In the genomic region with DNA sequence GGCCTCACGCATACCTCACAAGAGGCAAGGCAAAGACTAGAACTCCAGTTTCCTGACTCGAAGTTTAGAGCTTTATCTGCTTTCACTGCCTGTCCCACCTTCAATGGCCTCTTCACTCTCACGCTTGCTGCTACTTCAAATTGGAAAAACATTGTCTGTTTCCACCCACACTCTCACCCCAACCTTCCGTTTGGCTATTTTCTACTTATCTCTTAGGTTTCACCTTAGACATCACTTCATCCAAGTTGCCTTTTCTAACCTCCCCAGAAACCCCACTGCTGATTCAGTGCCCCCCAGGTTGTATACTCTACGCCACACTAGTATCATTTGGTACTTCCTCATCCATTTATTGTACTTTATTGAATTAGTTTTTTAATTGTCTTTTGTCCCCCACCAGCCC, we compare ENCODE assay signal across 19 cellular contexts. TPM values are rescaled to one million over a fixed set of nuclear protein-coding genes. Genes with fewer than 3 reads are reported as not detected.
A peak's percentile ranks its signal among the peaks of the same experiment; 100 is the strongest.
DNase-seq lines count a peak whose midpoint lies in the region; ATAC-seq, FAIRE-seq and TF ChIP-seq lines count a peak whose summit lies in the region.
"Had no signal": no experiment of that assay in that cellular context is flagged by ENCODE, and none has a peak within 500 bp of the region (broad histone marks: within the 10 kb centered on the region; RNA-seq: fewer than 3 reads in every experiment).

No MANE protein-coding gene starts in this region.

- no peak overlapping the region for H2BK12ac ChIP-seq in neuronal stem cell (ENCODE audit: low read length)

- peak overlapping the region; percentile 73 for H3K27ac Mint-ChIP-seq in activated CD8-positive, alpha-beta T cell treated with anti-CD3 and anti-CD28 coated beads for 36 hours
- H3K27ac Mint-ChIP-seq in activated CD8-positive, alpha-beta T cell treated with anti-CD3 and anti-CD28 coated beads, Interleukin-2, amount 10 ng/mL, durations not matched to agents 7 days and 5 days = no peak overlapping the region
- H3K27ac Mint-ChIP-seq in WTC11 = peak overlapping the region; percentile 74
- H3K27ac Mint-ChIP-seq: memory B cell, T-cell had no signal

- peaks cover 0 to 5% of the 10 kb centered on the region in 2 donors for H3K4me1 ChIP-seq in neuronal stem cell (ENCODE audit: control insufficient read depth in 2 of 2, insufficient read depth in 1 of 2, low read depth in 1 of 2, low read length in 2 of 2)
- H3K4me1 ChIP-seq in lower lobe of right lung = no peaks in the 10 kb centered on the region
- H3K4me1 ChIP-seq: uterus had no signal

- no peaks in the 10 kb centered on the region for H3K79me1 ChIP-seq in neuronal stem cell (ENCODE audit: low read depth, low read length)

- no peak overlapping the region for H2AK5ac ChIP-seq in neuronal stem cell (ENCODE audit: low read depth, low read length)

- H3K27ac ChIP-seq in neuronal stem cell (replicated peaks; ENCODE audit: low read length) = no peak overlapping the region
- no peak overlapping the region for H3K27ac ChIP-seq in lower lobe of right lung
- H3K27ac ChIP-seq: uterus, WERI-Rb-1 had no signal

- peak overlapping the region; percentile 51 for H2AFZ ChIP-seq in neuronal stem cell (ENCODE audit: low read length)

- CTCF ChIA-PET in activated CD8-positive, alpha-beta T cell treated with anti-CD3 and anti-CD28 coated beads for 36 hours (lab: Charles Lee) = no interaction called here
- CTCF ChIA-PET in activated CD8-positive, alpha-beta T cell treated with anti-CD3 and anti-CD28 coated beads, Interleukin-2, amount 10 ng/mL, durations not matched to agents 7 days and 5 days (lab: Charles Lee) = interaction anchor here (1.7 kb wide), 1 partner anchor 41 kb away, joined by 4 read pairs; no protein-coding TSS in a partner anchor
- CTCF ChIA-PET in WTC11 (lab: Charles Lee) = no interaction called here

- no CpG with 5 or more reads among the region's 5 CpGs for WGBS in neuronal stem cell (ENCODE audit: extremely low coverage in 2 of 2, insufficient read length in 2 of 2, insufficient replicate concordance in 1 of 2), 2 donors

- H2BK5ac ChIP-seq in neuronal stem cell (ENCODE audit: low read length) = no peak overlapping the region

- H3K4me3 ChIP-seq in neuronal stem cell (ENCODE audit: low read length in 2 of 2) (no peak overlapping the region), lower lobe of right lung (no peak overlapping the region)
- H3K4me3 ChIP-seq: uterus had no signal

- H2BK15ac ChIP-seq in neuronal stem cell (ENCODE audit: low read length) = no peak overlapping the region

- no peak overlapping the region for H4K91ac ChIP-seq in neuronal stem cell (ENCODE audit: low read depth, low read length, poor library complexity)

- no peak overlapping the region for H3K14ac ChIP-seq in neuronal stem cell (ENCODE audit: low read length)

- H3K4ac ChIP-seq in neuronal stem cell (ENCODE audit: low read length) = no peak overlapping the region

- peak; percentile 64 for DNase-seq in activated CD8-positive, alpha-beta T cell treated with anti-CD3 and anti-CD28 coated beads for 36 hours
- no peak for DNase-seq in activated CD8-positive, alpha-beta T cell treated with anti-CD3 and anti-CD28 coated beads, Interleukin-2, amount 10 ng/mL, durations not matched to agents 7 days and 5 days
- DNase-seq in GM19239 (ENCODE audit: insufficient read length, low spot score) = no peak
- DNase-seq in WTC11 (ENCODE audit: low spot score) = no peak
- no peak for DNase-seq in neuronal stem cell (ENCODE audit: low spot score)
- DNase-seq in iPS-NIHi11 (ENCODE audit: low spot score) = no peak
- no peak for DNase-seq in lower lobe of right lung
- DNase-seq: amygdala, hippocampal formation, IMR-90, NCI-H1930, NCI-H446, T-cell, uterus, WERI-Rb-1 had no signal

- no peaks in the 10 kb centered on the region for H3K9me3 Mint-ChIP-seq in activated CD8-positive, alpha-beta T cell treated with anti-CD3 and anti-CD28 coated beads for 36 hours
- no peaks in the 10 kb centered on the region for H3K9me3 Mint-ChIP-seq in activated CD8-positive, alpha-beta T cell treated with anti-CD3 and anti-CD28 coated beads, Interleukin-2, amount 10 ng/mL, durations not matched to agents 7 days and 5 days (ENCODE audit: insufficient read depth)
- H3K9me3 Mint-ChIP-seq in WTC11 = no peaks in the 10 kb centered on the region
- H3K9me3 Mint-ChIP-seq: memory B cell, nephron, T-cell had no signal

- peak; percentile 64 for FAIRE-seq in GM19239 (lab: Jason Lieb, UNC)

- intact Hi-C loops in activated CD8-positive, alpha-beta T cell treated with anti-CD3 and anti-CD28 coated beads for 36 hours (cut with micrococcal nuclease) = no loop called here
- intact Hi-C loops in lower lobe of right lung (cut with DNase I) = no loop called here

- no peak overlapping the region for H2BK120ac ChIP-seq in neuronal stem cell (ENCODE audit: low read depth, low read length)

- H3K27me3 Mint-ChIP-seq in activated CD8-positive, alpha-beta T cell treated with anti-CD3 and anti-CD28 coated beads for 36 hours = no peaks in the 10 kb centered on the region
- H3K27me3 Mint-ChIP-seq in activated CD8-positive, alpha-beta T cell treated with anti-CD3 and anti-CD28 coated beads, Interleukin-2, amount 10 ng/mL, durations not matched to agents 7 days and 5 days (ENCODE audit: low read depth) = peaks cover 7% of the 10 kb centered on the region
- no peaks in the 10 kb centered on the region for H3K27me3 Mint-ChIP-seq in WTC11 (ENCODE audit: low read depth)
- H3K27me3 Mint-ChIP-seq: memory B cell, T-cell had no signal

- H3K4me1 Mint-ChIP-seq in activated CD8-positive, alpha-beta T cell treated with anti-CD3 and anti-CD28 coated beads for 36 hours (ENCODE audit: low read depth) = peaks cover 18% of the 10 kb centered on the region
- peaks cover 7% of the 10 kb centered on the region for H3K4me1 Mint-ChIP-seq in activated CD8-positive, alpha-beta T cell treated with anti-CD3 and anti-CD28 coated beads, Interleukin-2, amount 10 ng/mL, durations not matched to agents 7 days and 5 days (ENCODE audit: low read depth)
- H3K4me1 Mint-ChIP-seq in WTC11 = peaks cover 27% of the 10 kb centered on the region
- H3K4me1 Mint-ChIP-seq: memory B cell, nephron had no signal

- no peaks in the 10 kb centered on the region for H3K36me3 Mint-ChIP-seq in activated CD8-positive, alpha-beta T cell treated with anti-CD3 and anti-CD28 coated beads for 36 hours (ENCODE audit: low read depth)
- no peaks in the 10 kb centered on the region for H3K36me3 Mint-ChIP-seq in activated CD8-positive, alpha-beta T cell treated with anti-CD3 and anti-CD28 coated beads, Interleukin-2, amount 10 ng/mL, durations not matched to agents 7 days and 5 days (ENCODE audit: low read depth)
- no peaks in the 10 kb centered on the region for H3K36me3 Mint-ChIP-seq in WTC11
- H3K36me3 Mint-ChIP-seq: CD14-positive monocyte, memory B cell, T-cell had no signal

- TF ChIP-seq CTCF in activated CD8-positive, alpha-beta T cell treated with anti-CD3 and anti-CD28 coated beads for 36 hours (IDR thresholded peaks at IDR 0.05) = no peak
- TF ChIP-seq CTCF in WTC11 (IDR thresholded peaks at IDR 0.05) (no peak), lower lobe of right lung (IDR thresholded peaks at IDR 0.05) (no peak)

- no peak overlapping the region for H3K9ac ChIP-seq in neuronal stem cell (ENCODE audit: low read depth, low read length, poor library complexity)

- peak overlapping the region; percentile 30 for H3K18ac ChIP-seq in neuronal stem cell (ENCODE audit: low read length)

- H3K4me2 ChIP-seq in neuronal stem cell (ENCODE audit: insufficient read depth, low read length, poor library complexity, severe bottlenecking) = no peak overlapping the region

- H4K8ac ChIP-seq in neuronal stem cell (ENCODE audit: low read depth, low read length) = no peak overlapping the region

- peak; percentile 78 for ATAC-seq in activated CD8-positive, alpha-beta T cell treated with anti-CD3 and anti-CD28 coated beads for 36 hours
- ATAC-seq in activated CD8-positive, alpha-beta T cell treated with anti-CD3 and anti-CD28 coated beads, Interleukin-2, amount 10 ng/mL, durations not matched to agents 7 days and 5 days = no peak
- no peak for ATAC-seq in WTC11
- ATAC-seq in lower lobe of right lung = no peak
- ATAC-seq in GM18858 (IDR thresholded peaks at IDR 0.05; ENCODE audit: unreplicated experiment) = no peak
- ATAC-seq: T-cell had no signal

- POLR2A ChIA-PET in activated CD8-positive, alpha-beta T cell treated with anti-CD3 and anti-CD28 coated beads for 36 hours (lab: Charles Lee) = no interaction called here
- POLR2A ChIA-PET in activated CD8-positive, alpha-beta T cell treated with anti-CD3 and anti-CD28 coated beads, Interleukin-2, amount 10 ng/mL, durations not matched to agents 7 days and 5 days (lab: Charles Lee) = no interaction called here
- POLR2A ChIA-PET in WTC11 (lab: Charles Lee) = no interaction called here

- no peak overlapping the region for H3K23ac ChIP-seq in neuronal stem cell (ENCODE audit: low read depth, low read length, poor library complexity)

- no peaks in the 10 kb centered on the region for H3K9me3 ChIP-seq in neuronal stem cell (replicated peaks in 1 of 2; ENCODE audit: control insufficient read depth in 2 of 2, insufficient read depth in 1 of 2, low read depth in 1 of 2, low read length in 2 of 2)
- H3K9me3 ChIP-seq in lower lobe of right lung = no peaks in the 10 kb centered on the region
- H3K9me3 ChIP-seq: uterus had no signal

- no peaks in the 10 kb centered on the region for H3K36me3 ChIP-seq in neuronal stem cell (replicated peaks in 1 of 2; ENCODE audit: control insufficient read depth in 2 of 2, insufficient read depth in 2 of 2, low read length in 2 of 2)
- H3K36me3 ChIP-seq in lower lobe of right lung = no peaks in the 10 kb centered on the region
- H3K36me3 ChIP-seq: uterus, WERI-Rb-1 had no signal

- H3K4me3 Mint-ChIP-seq in activated CD8-positive, alpha-beta T cell treated with anti-CD3 and anti-CD28 coated beads for 36 hours = no peak overlapping the region
- H3K4me3 Mint-ChIP-seq in activated CD8-positive, alpha-beta T cell treated with anti-CD3 and anti-CD28 coated beads, Interleukin-2, amount 10 ng/mL, durations not matched to agents 7 days and 5 days = no peak overlapping the region
- H3K4me3 Mint-ChIP-seq in WTC11 = no peak overlapping the region
- H3K4me3 Mint-ChIP-seq: CD14-positive monocyte, memory B cell, nephron, T-cell had no signal

- H3K27me3 ChIP-seq in neuronal stem cell (ENCODE audit: control insufficient read depth in 3 of 3, insufficient read depth in 3 of 3, low read depth in 1 of 3, low read length in 3 of 3) (no peaks in the 10 kb centered on the region), lower lobe of right lung (ENCODE audit: low read depth) (no peaks in the 10 kb centered on the region)
- H3K27me3 ChIP-seq: uterus had no signal

RNA-seq across cellular contexts. Expression of a gene that starts 5.2 kb away (rescaled TPM):
- total RNA-seq in activated CD8-positive, alpha-beta T cell treated with anti-CD3 and anti-CD28 coated beads for 36 hours = 100 to 1,000 TPM; 101 to 102 TPM
- total RNA-seq in activated CD8-positive, alpha-beta T cell treated with anti-CD3 and anti-CD28 coated beads, Interleukin-2, amount 10 ng/mL, durations not matched to agents 7 days and 5 days = 100 to 1,000 TPM; 122 to 126 TPM
- total RNA-seq in WTC11 (2021) (32.8 to 42.7 TPM (median 37.4 TPM) in 3 replicates), lower lobe of right lung (102 TPM)
- 31.4 TPM for polyA plus RNA-seq in neuronal stem cell (2013, experiment 1 of 2)
- 31.2 TPM for polyA plus RNA-seq in neuronal stem cell (2013, experiment 2 of 2)

RNA-seq across cellular contexts. Expression of a gene that starts 39.7 kb away (rescaled TPM):
- total RNA-seq in activated CD8-positive, alpha-beta T cell treated with anti-CD3 and anti-CD28 coated beads for 36 hours = 10 to 100 TPM; 10.2 to 15.3 TPM
- total RNA-seq in activated CD8-positive, alpha-beta T cell treated with anti-CD3 and anti-CD28 coated beads, Interleukin-2, amount 10 ng/mL, durations not matched to agents 7 days and 5 days = 10 to 100 TPM; 14.2 to 14.3 TPM
- 41.6 to 52.0 TPM (median 43.8 TPM) in 3 replicates for total RNA-seq in WTC11 (2021)
- polyA plus RNA-seq in neuronal stem cell (2013, experiment 1 of 2) = 36.1 TPM
- polyA plus RNA-seq in neuronal stem cell (2013, experiment 2 of 2) = 38.0 TPM
- total RNA-seq in lower lobe of right lung = 27.4 TPM
